In the genomic region with DNA sequence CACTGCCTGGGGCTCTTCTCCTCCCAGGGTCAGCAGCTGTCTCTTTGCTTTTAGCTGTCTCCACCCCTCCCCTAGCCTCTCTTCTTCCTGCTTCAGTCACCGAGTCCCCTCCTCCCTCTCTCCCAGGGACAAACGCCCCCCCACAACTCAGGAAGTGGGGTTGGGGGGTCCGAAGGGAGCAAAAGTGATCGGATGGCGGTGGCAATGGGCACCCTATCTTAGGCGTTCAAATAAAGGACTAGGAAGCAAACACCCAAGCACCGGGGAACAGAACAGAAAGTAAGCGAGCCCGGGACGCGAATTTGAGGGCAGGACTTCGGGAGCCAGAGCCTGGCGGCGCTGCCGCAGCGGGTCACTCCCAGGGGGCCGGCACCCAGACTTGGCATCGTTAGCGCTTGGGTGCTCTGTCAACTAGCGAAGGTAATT, we compare ENCODE assay signal across 8 cellular contexts. TPM values are rescaled to one million over a fixed set of nuclear protein-coding genes. Genes with fewer than 3 reads are reported as not detected.
A peak's percentile ranks its signal among the peaks of the same experiment; 100 is the strongest.
DNase-seq lines count a peak whose midpoint lies in the region; ATAC-seq and TF ChIP-seq lines count a peak whose summit lies in the region.

No MANE protein-coding gene starts in this region.

- intact Hi-C loops in upper lobe of right lung (cut with DNase I), result no loop called here

- DNase-seq in HT1080 (ENCODE audit: low read depth) (peak; percentile 58), WERI-Rb-1 (peak; percentile 65), mesothelial cell of epicardium (ENCODE audit: low spot score in 2 of 2, unreplicated experiment in 2 of 2) (peak in 1 of 2 experiments; percentile 48), upper lobe of right lung (peak; percentile 86), foreskin melanocyte (no peak), superior temporal gyrus (ENCODE audit: extremely low spot score) (no peak)

- WGBS in ectodermal cell, 2 experiments, result 0% methylated on average over 19 to 20 of the region's 20 CpGs

- peak; percentile 45 for ATAC-seq in upper lobe of right lung

- H3K4me3 Mint-ChIP-seq in mesothelial cell of epicardium, result peak overlapping the region; percentile 85

- H3K27me3 ChIP-seq in BLaER1 (no peaks in the 10 kb centered on the region), WERI-Rb-1 (ENCODE audit: insufficient read depth, low read depth, severe bottlenecking) (no peaks in the 10 kb centered on the region), ectodermal cell (ENCODE audit: control insufficient read depth, insufficient read depth, low read length, poor library complexity, severe bottlenecking) (peaks cover 46% of the 10 kb centered on the region), upper lobe of right lung (no peaks in the 10 kb centered on the region)

- H3K27ac ChIP-seq in BLaER1 (peak overlapping the region; percentile 73), WERI-Rb-1 (peak overlapping the region; percentile 34), ectodermal cell (ENCODE audit: insufficient read depth, low read depth, low read length, poor library complexity, severe bottlenecking) (no peak overlapping the region), upper lobe of right lung (peak overlapping the region; percentile 95)

- peak overlapping the region; percentile 94 for H3K4me2 ChIP-seq in BLaER1

- H3K9me3 Mint-ChIP-seq in mesothelial cell of epicardium, result no peaks in the 10 kb centered on the region

- peak overlapping the region; percentile 90 for H3K4me3 ChIP-seq in BLaER1
- H3K4me3 ChIP-seq in WERI-Rb-1 (ENCODE audit: low read depth, low read length), result peak overlapping the region; percentile 85
- peak overlapping the region; percentile 42 for H3K4me3 ChIP-seq in ectodermal cell (ENCODE audit: insufficient read depth, low read depth, low read length)
- peak overlapping the region; percentile 82 for H3K4me3 ChIP-seq in upper lobe of right lung

- H3K36me3 Mint-ChIP-seq in mesothelial cell of epicardium, result no peaks in the 10 kb centered on the region

- H3K27me3 Mint-ChIP-seq in mesothelial cell of epicardium (ENCODE audit: low read depth), result peaks cover 61% of the 10 kb centered on the region

- peaks cover 13% of the 10 kb centered on the region; the same call in 1 of the 2 replicates for H3K36me3 ChIP-seq in BLaER1
- H3K36me3 ChIP-seq in WERI-Rb-1, result peaks cover 21% of the 10 kb centered on the region
- H3K36me3 ChIP-seq in ectodermal cell (ENCODE audit: control insufficient read depth, insufficient read depth, low read length), result no peaks in the 10 kb centered on the region
- peaks cover 8% of the 10 kb centered on the region for H3K36me3 ChIP-seq in upper lobe of right lung

- H3K4me1 ChIP-seq in BLaER1 (peaks cover 60% of the 10 kb centered on the region), ectodermal cell (ENCODE audit: control insufficient read depth, insufficient read depth, low read length) (peaks cover 21% of the 10 kb centered on the region), upper lobe of right lung (peaks cover 35% of the 10 kb centered on the region)

- H3K4me1 Mint-ChIP-seq in mesothelial cell of epicardium, result peaks cover 15% of the 10 kb centered on the region

- H3K9ac ChIP-seq in BLaER1, result peak overlapping the region; percentile 81

- peaks cover 34% of the 10 kb centered on the region for H4K20me1 ChIP-seq in BLaER1

- no peak for TF ChIP-seq CTCF in WERI-Rb-1 (IDR thresholded peaks at IDR 0.05; ENCODE audit: low read depth, low read length)
- no peak for TF ChIP-seq CTCF in mesothelial cell of epicardium (IDR thresholded peaks at IDR 0.05; ENCODE audit: unreplicated experiment)
- no peak for TF ChIP-seq CTCF in upper lobe of right lung (IDR thresholded peaks at IDR 0.05)

- H3K9me3 ChIP-seq in BLaER1 (no peaks in the 10 kb centered on the region), WERI-Rb-1 (ENCODE audit: severe bottlenecking) (no peaks in the 10 kb centered on the region), ectodermal cell (ENCODE audit: control insufficient read depth, low read length) (no peaks in the 10 kb centered on the region), upper lobe of right lung (no peaks in the 10 kb centered on the region)

- H3K27ac Mint-ChIP-seq in mesothelial cell of epicardium, result no peak overlapping the region

RNA-seq across cellular contexts. Expression of gene ITPR3, which starts 1.0 kb away (rescaled TPM):
- total RNA-seq in HT1080 (2014; rRNA removed; shearing (Covaris generic)), result 32.5 and 38.3 TPM in 2 replicates
- 24.5 and 28.2 TPM in 2 replicates for polyA plus RNA-seq in HT1080 (2015; cell fraction: cytosol; rRNA removed)
- polyA plus RNA-seq in HT1080 (2015; cell fraction: nucleus; rRNA removed), result 91.5 and 101 TPM in 2 replicates
- polyA plus RNA-seq in ectodermal cell (2013, experiment 1 of 4), result 1.8 TPM
- polyA plus RNA-seq in ectodermal cell (2013, experiment 2 of 4), result 2.5 TPM
- polyA plus RNA-seq in ectodermal cell (2013, experiment 3 of 4), result 2.0 TPM
- 2.3 TPM for polyA plus RNA-seq in ectodermal cell (2013, experiment 4 of 4)
- 6.3 to 6.4 TPM (median 6.4 TPM) in 3 replicates for total RNA-seq in mesothelial cell of epicardium
- 111 TPM for total RNA-seq in upper lobe of right lung

RNA-seq across cellular contexts. Expression of gene BAK1, which starts 40.1 kb away (rescaled TPM):
- total RNA-seq in HT1080 (2014; rRNA removed; shearing (Covaris generic)), result 20.8 and 23.6 TPM in 2 replicates
- polyA plus RNA-seq in HT1080 (2015; cell fraction: cytosol; rRNA removed), result 23.8 and 25.2 TPM in 2 replicates
- 19.1 and 19.3 TPM in 2 replicates for polyA plus RNA-seq in HT1080 (2015; cell fraction: nucleus; rRNA removed)
- polyA plus RNA-seq in ectodermal cell (2013, experiment 1 of 4), result 40.6 TPM
- 38.3 TPM for polyA plus RNA-seq in ectodermal cell (2013, experiment 2 of 4)
- 31.4 TPM for polyA plus RNA-seq in ectodermal cell (2013, experiment 3 of 4)
- polyA plus RNA-seq in ectodermal cell (2013, experiment 4 of 4), result 31.6 TPM
- 14.0 to 15.1 TPM (median 15.0 TPM) in 3 replicates for total RNA-seq in mesothelial cell of epicardium
- 19.1 TPM for total RNA-seq in upper lobe of right lung

Comparison
In these comparisons a context has a peak if more than half of its experiments do, and no peak if none do; other contexts are left out.
1. DNase-seq: peak in HT1080 (single experiment), WERI-Rb-1 (single experiment) and upper lobe of right lung (single experiment); none in foreskin melanocyte (single experiment) and superior temporal gyrus (single experiment).
2. Peak in every context shown above with its lines, with median percentiles within 50 percentile points of each other: H3K4me3 ChIP-seq.